21 cellular contexts compared by ENCODE assay signal in genomic region chr9:71145179-71145578, GRCh38. TPM values are rescaled to one million over a fixed set of nuclear protein-coding genes. Genes with fewer than 3 reads are reported as not detected.
DNase-seq lines count a peak whose midpoint lies in the region; ATAC-seq, FAIRE-seq and TF ChIP-seq lines count a peak whose summit lies in the region.
"Had no signal": no experiment of that assay in that cellular context is flagged by ENCODE, and none has a peak within 500 bp of the region (broad histone marks: within the 10 kb centered on the region; RNA-seq: fewer than 3 reads in every experiment).

No MANE protein-coding gene starts in this region.

- peak overlapping the region; percentile 57 for H3K27ac ChIP-seq in endothelial cell of umbilical vein (ENCODE audit: insufficient read depth, low read depth, low read length)
- H3K27ac ChIP-seq: KMS-11, left ventricle myocardium inferior, sigmoid colon, SJCRH30 had no signal

- H3K79me2 ChIP-seq in endothelial cell of umbilical vein (ENCODE audit: control insufficient read depth, insufficient read depth, low read length): no peaks in the 10 kb centered on the region

- TF ChIP-seq CTCF in endothelial cell of umbilical vein (IDR thresholded peaks at IDR 0.05; ENCODE audit: extremely low read depth in 1 of 2, insufficient read depth in 1 of 2, low read depth in 1 of 2, low read length in 2 of 2): no peak
- no peak for TF ChIP-seq CTCF in natural killer cell (IDR thresholded peaks at IDR 0.05)

- H3K4me2 ChIP-seq in endothelial cell of umbilical vein (ENCODE audit: insufficient read depth, low read length): peak overlapping the region; percentile 70
- H3K4me2 ChIP-seq: KMS-11 had no signal

- POLR2A ChIA-PET in endothelial cell of umbilical vein (lab: Charles Lee): no interaction called here

- peak; percentile 95 for FAIRE-seq in endothelial cell of umbilical vein (lab: Jason Lieb, UNC)
- FAIRE-seq: frontal cortex, G401.6, GM12891 had no signal

- intact Hi-C loops in endothelial cell of umbilical vein (cut with micrococcal nuclease): loop anchor here (1.0 to 10.0 kb wide), 8 partner anchors 104 to 1013 kb away; partner anchors contain the start of genes CEMIP2 and KLF9
- intact Hi-C loops in natural killer cell (cut with micrococcal nuclease): no loop called here

- H3K9me1 ChIP-seq in endothelial cell of umbilical vein (replicated peaks; ENCODE audit: control insufficient read depth, extremely low read depth, insufficient read depth, low read length): no peaks in the 10 kb centered on the region

- CTCF ChIA-PET in endothelial cell of umbilical vein (lab: Charles Lee): interaction anchor here (1.5 to 2.1 kb wide), 4 partner anchors 11 to 505 kb away, joined by 4 to 10 read pairs (median 6); no protein-coding TSS in a partner anchor

- H3K9me3 ChIP-seq in endothelial cell of umbilical vein (replicated peaks; ENCODE audit: control insufficient read depth, insufficient read depth, low read length): no peaks in the 10 kb centered on the region
- H3K9me3 ChIP-seq: sigmoid colon, SJCRH30 had no signal

- no TSS peak for BruUV-seq in endothelial cell of umbilical vein (replicated peaks; lab: Mats Ljungman, UMichigan)

- no peak overlapping the region for H3K4me3 ChIP-seq in endothelial cell of umbilical vein (replicated peaks in 1 of 3; ENCODE audit: insufficient read depth in 1 of 3, low read depth in 1 of 3, low read length in 3 of 3)
- H3K4me3 ChIP-seq: left ventricle myocardium inferior, sigmoid colon, SJCRH30 had no signal

- H2AFZ ChIP-seq in endothelial cell of umbilical vein (ENCODE audit: low read depth, low read length): no peak overlapping the region

- dilution Hi-C loops in endothelial cell of umbilical vein (cut with MboI; ENCODE audit: extremely low pct_ligation_motif_present, low sequenced_read_pairs): no loop called here

- TF ChIP-seq POLR2A in endothelial cell of umbilical vein (IDR thresholded peaks at IDR 0.05; ENCODE audit: low read depth, low read length): peak; percentile 24

- no peaks in the 10 kb centered on the region for H3K27me3 ChIP-seq in endothelial cell of umbilical vein (ENCODE audit: control insufficient read depth in 2 of 2, insufficient read depth in 2 of 2, low read length in 2 of 2)
- H3K27me3 ChIP-seq: sigmoid colon, SJCRH30 had no signal

- H4K20me1 ChIP-seq in endothelial cell of umbilical vein (replicated peaks; ENCODE audit: control insufficient read depth, extremely low read depth, insufficient read depth, low read length): no peaks in the 10 kb centered on the region

- no peak overlapping the region for H3K27ac Mint-ChIP-seq in natural killer cell
- H3K27ac Mint-ChIP-seq: T-helper 2 cell treated with Interferon-gamma antibody and Interleukin-4, amounts not matched to agents 5 μg/mL and 100 μg/mL, for 36 hours had no signal

- H3K27me3 Mint-ChIP-seq in natural killer cell (ENCODE audit: low read depth in 2 of 2): no peaks in the 10 kb centered on the region

- no peaks in the 10 kb centered on the region for H3K36me3 Mint-ChIP-seq in natural killer cell

- no peak overlapping the region for H3K4me3 Mint-ChIP-seq in natural killer cell
- H3K4me3 Mint-ChIP-seq: T-helper 2 cell treated with Interferon-gamma antibody and Interleukin-4, amounts not matched to agents 5 μg/mL and 100 μg/mL, for 36 hours had no signal

- H3K4me1 ChIP-seq in endothelial cell of umbilical vein (ENCODE audit: control insufficient read depth, extremely low read depth, insufficient read depth, low read length): peaks cover 23% of the 10 kb centered on the region
- H3K4me1 ChIP-seq: sigmoid colon, SJCRH30 had no signal

- DNase-seq in GF-D8 (lab: John Stamatoyannopoulos, UW) (peak; percentile 67), UCSD-AML1 (lab: John Stamatoyannopoulos, UW; ENCODE audit: unreplicated experiment) (peak; percentile 59), endothelial cell of umbilical vein (ENCODE audit: low read depth, low spot score) (peak; percentile 99), lung microvascular endothelial cell (ENCODE audit: low read depth in 2 of 2) (peak; percentile 83 to 97), HT-29 (ENCODE audit: low spot score) (no peak), natural killer cell (no peak), NCI-H1105 treated with DMSO at 0.1 percent for 48 hours (lab: John Stamatoyannopoulos, UW) (no peak)
- DNase-seq: activated CD4-positive, alpha-beta T cell treated with anti-CD3 and anti-CD28 coated beads for 1 hour; activated effector memory CD4-positive, alpha-beta T cell treated with anti-CD3 and anti-CD28 coated beads, Interleukin-2, amount 50 U/mL, for 16 hours; left ventricle myocardium inferior; NCI-H1092; NCI-H2081 treated with DMSO at 0.1 percent for 48 hours; NCI-H526; PC-3; sigmoid colon had no signal

- peaks cover 0 to 4% of the 10 kb centered on the region in 2 donors for H3K4me1 Mint-ChIP-seq in natural killer cell

- H3K36me3 ChIP-seq in endothelial cell of umbilical vein (ENCODE audit: control insufficient read depth in 2 of 2, extremely low read depth in 1 of 2, insufficient read depth in 2 of 2, low read length in 2 of 2): no peaks in the 10 kb centered on the region
- H3K36me3 ChIP-seq: left ventricle myocardium inferior, sigmoid colon, SJCRH30 had no signal

- ATAC-seq in natural killer cell: no peak
- ATAC-seq: PC-3 had no signal

- peak overlapping the region; percentile 26 for H3K9ac ChIP-seq in endothelial cell of umbilical vein (replicated peaks; ENCODE audit: extremely low read depth, insufficient read depth, low read length)
- H3K9ac ChIP-seq: KMS-11 had no signal

- peaks cover 6 to 12% of the 10 kb centered on the region in 2 donors for H3K9me3 Mint-ChIP-seq in natural killer cell

TF ChIP-seq in endothelial cell of umbilical vein, 7 proteins besides CTCF, POLR2A, EP300 and RAD21:
- TF ChIP-seq GATA2 (IDR thresholded peaks at IDR 0.05; ENCODE audit: insufficient read depth, insufficient read length, low read depth, low read length): peak; percentile 89
- TF ChIP-seq JUN (IDR thresholded peaks at IDR 0.05; ENCODE audit: borderline replicate concordance, insufficient read depth, insufficient read length, low read depth): peak; percentile 17
- no peak for TF ChIP-seq MAX (IDR thresholded peaks at IDR 0.05; ENCODE audit: insufficient read depth, insufficient read length)
- TF ChIP-seq POLR2AphosphoS5 (IDR thresholded peaks at IDR 0.05; ENCODE audit: insufficient read depth, low read depth, low read length): peak; percentile 66
- TF ChIP-seq FOS (IDR thresholded peaks at IDR 0.05; ENCODE audit: borderline replicate concordance, insufficient read depth, low read length): no peak
- TF ChIP-seq EZH2 (IDR thresholded peaks at IDR 0.05; ENCODE audit: borderline replicate concordance, low read depth, low read length, severe bottlenecking): no peak
- TF ChIP-seq MYC (IDR thresholded peaks at IDR 0.05; ENCODE audit: low read depth, low read length): no peak

RNA-seq across cellular contexts. Expression of gene TRPM3, which starts 23.8 kb away (rescaled TPM):
- total RNA-seq in endothelial cell of umbilical vein (0.02 and 0.33 TPM in 2 replicates), lung microvascular endothelial cell (0.40 and 1.1 TPM in 2 replicates), natural killer cell (not detected)
- 0.10 and 0.17 TPM in 2 replicates for polyA plus RNA-seq in endothelial cell of umbilical vein
- 0.06 and 0.07 TPM in 2 replicates for polyA plus RNA-seq in endothelial cell of umbilical vein (2011; cell fraction: cytosol; rRNA removed)
- polyA plus RNA-seq in endothelial cell of umbilical vein (2011; cell fraction: nucleus; rRNA removed): 0.46 and 0.78 TPM in 2 replicates
- 0.03 TPM in 1 of 2 replicates, not detected in the other for polyA plus RNA-seq in endothelial cell of umbilical vein (2012)
- 0.21 and 0.32 TPM in 2 replicates for polyA minus RNA-seq in endothelial cell of umbilical vein
- not detected for polyA minus RNA-seq in endothelial cell of umbilical vein (2011; cell fraction: cytosol; rRNA and poly(A)+ RNA removed)
- 0.77 and 2.0 TPM in 2 replicates for polyA minus RNA-seq in endothelial cell of umbilical vein (2011; cell fraction: nucleus; rRNA and poly(A)+ RNA removed)
- not detected in 2 replicates for total RNA-seq in HT-29 (2014; rRNA removed; shearing (Covaris generic))
- total RNA-seq: PC-3 had no signal

Comparison
In these comparisons a context has a peak if more than half of its experiments do, and no peak if none do; other contexts are left out.
1. DNase-seq: peak in GF-D8 (single experiment), UCSD-AML1 (single experiment), endothelial cell of umbilical vein (single experiment) and lung microvascular endothelial cell (2 of 2); none in HT-29 (single experiment), natural killer cell (single experiment) and NCI-H1105 treated with DMSO at 0.1 percent for 48 hours (single experiment).